In the genomic region with DNA sequence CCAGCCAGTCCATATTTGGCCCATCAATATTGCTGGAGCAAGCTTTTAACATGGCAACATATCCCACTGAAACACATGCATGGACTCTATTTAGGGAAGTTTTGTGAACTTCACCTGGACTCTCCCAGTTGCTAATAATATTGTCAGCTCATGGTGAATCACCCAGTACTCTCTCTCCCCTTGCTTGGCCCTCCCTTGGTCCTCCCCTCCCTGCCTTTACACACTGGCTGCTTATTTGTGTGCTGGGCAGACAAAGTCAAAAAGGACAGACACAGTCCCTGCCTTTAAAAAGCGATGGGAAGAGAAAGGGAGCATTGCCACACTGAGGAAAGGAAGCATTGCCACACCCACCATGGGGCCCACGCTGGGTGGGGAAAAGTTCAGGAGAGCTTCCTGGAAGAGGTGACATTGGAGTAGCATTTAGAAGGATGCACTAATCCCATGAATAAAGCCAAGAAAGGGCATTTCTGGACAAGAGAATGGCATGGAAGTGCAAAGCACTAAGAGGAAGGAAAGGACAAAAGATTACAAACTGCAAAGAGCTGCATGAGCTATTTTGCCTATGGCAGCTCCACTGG, we compare ENCODE assay signal across 1 cellular context.
TF ChIP-seq lines count a peak whose summit lies in the region.

No MANE protein-coding gene starts in this region.

TF ChIP-seq in GM23338, 12 proteins besides CTCF, POLR2A, EP300 and RAD21 (continued from another document):
- TF ChIP-seq ZNF462 (CRISPR knock-in tag; IDR thresholded peaks at IDR 0.05) (no peak), EZH2 (IDR thresholded peaks at IDR 0.05; ENCODE audit: low read depth, unreplicated experiment) (no peak), POLR2AphosphoS5 (IDR thresholded peaks at IDR 0.05; ENCODE audit: low read depth) (no peak), ZNF114 (CRISPR knock-in tag; IDR thresholded peaks at IDR 0.05) (no peak)
